In genomic region chr2:70070557-70071268, GRCh38 we compare ENCODE assay signal across 8 cellular contexts. TPM values are rescaled to one million over a fixed set of nuclear protein-coding genes. Genes with fewer than 3 reads are reported as not detected.
DNase-seq lines count a peak whose midpoint lies in the region; FAIRE-seq and TF ChIP-seq lines count a peak whose summit lies in the region.

No MANE protein-coding gene starts in this region.

- peaks cover 57% of the 10 kb centered on the region for H3K4me1 Mint-ChIP-seq in activated naive CD4-positive, alpha-beta T cell treated with anti-CD3 and anti-CD28 coated beads for 36 hours (ENCODE audit: low read depth)

- H3K9ac ChIP-seq in Loucy (ENCODE audit: low read depth, low read length, poor library complexity, severe bottlenecking) (peak overlapping the region; percentile 2), neural cell (ENCODE audit: low read length) (peak overlapping the region; percentile 29)

- TF ChIP-seq EP300 in neural cell (conservative IDR thresholded peaks at IDR 0.05; ENCODE audit: poor library complexity, severe bottlenecking): no peak

- peaks cover 61% of the 10 kb centered on the region for H3K36me3 ChIP-seq in Loucy (ENCODE audit: insufficient read depth, low read length)
- H3K36me3 ChIP-seq in neural cell (ENCODE audit: insufficient read depth, low read length): no peaks in the 10 kb centered on the region

- no peaks in the 10 kb centered on the region for H3K9me3 Mint-ChIP-seq in activated naive CD4-positive, alpha-beta T cell treated with anti-CD3 and anti-CD28 coated beads for 36 hours

- H3K79me2 ChIP-seq in Loucy (ENCODE audit: insufficient read depth, low read length): peaks cover 73% of the 10 kb centered on the region
- H3K79me2 ChIP-seq in neural cell (replicated peaks; ENCODE audit: insufficient read depth, low read length): no peaks in the 10 kb centered on the region

- H3K4me3 Mint-ChIP-seq in activated naive CD4-positive, alpha-beta T cell treated with anti-CD3 and anti-CD28 coated beads for 36 hours: peak overlapping the region; percentile 54

- H4K20me1 ChIP-seq in Loucy (ENCODE audit: insufficient read depth, low read length, poor library complexity, severe bottlenecking) (peaks cover 38% of the 10 kb centered on the region), neural cell (ENCODE audit: insufficient read depth) (no peaks in the 10 kb centered on the region)

- H3K9me3 ChIP-seq in Loucy (ENCODE audit: insufficient read depth, low read depth, low read length) (no peaks in the 10 kb centered on the region), neural cell (ENCODE audit: low read length) (no peaks in the 10 kb centered on the region)

- peak; percentile 81 for FAIRE-seq in H54 (lab: Jason Lieb, UNC)

- no peak overlapping the region for H2AFZ ChIP-seq in Loucy (ENCODE audit: low read length)
- H2AFZ ChIP-seq in neural cell (ENCODE audit: low read depth, low read length): peak overlapping the region; percentile 74

- no peaks in the 10 kb centered on the region for H3K27me3 ChIP-seq in Loucy (ENCODE audit: insufficient read depth, low read length, poor library complexity, severe bottlenecking)
- H3K27me3 ChIP-seq in neural cell (ENCODE audit: insufficient read depth, low read depth, low read length): no peaks in the 10 kb centered on the region

- TF ChIP-seq CTCF in Loucy (conservative IDR thresholded peaks at IDR 0.05; ENCODE audit: low read length): peak; percentile 82
- peak; percentile 78 for TF ChIP-seq CTCF in neural cell (IDR thresholded peaks at IDR 0.05; ENCODE audit: poor library complexity, severe bottlenecking)

- TF ChIP-seq POLR2A in H54 (IDR thresholded peaks at IDR 0.05; ENCODE audit: low read depth, low read length): no peak

- H3F3A ChIP-seq in Loucy (ENCODE audit: low read depth) (peaks cover 8% of the 10 kb centered on the region; the same call in 1 of the 2 replicates), neural cell (ENCODE audit: insufficient read depth, low read length, poor library complexity, severe bottlenecking) (no peaks in the 10 kb centered on the region)

- H3K9me2 ChIP-seq in Loucy (replicated peaks; ENCODE audit: low read depth, low read length) (no peaks in the 10 kb centered on the region), neural cell (ENCODE audit: insufficient read depth, low read length) (no peaks in the 10 kb centered on the region)

- H3K27me3 Mint-ChIP-seq in activated naive CD4-positive, alpha-beta T cell treated with anti-CD3 and anti-CD28 coated beads for 36 hours (ENCODE audit: low read depth): no peaks in the 10 kb centered on the region

- CTCF ChIA-PET in activated naive CD4-positive, alpha-beta T cell treated with anti-CD3 and anti-CD28 coated beads for 36 hours (lab: Charles Lee): interaction anchor here (0.6 to 5.8 kb wide), 16 partner anchors 11 to 345 kb away, joined by 3 to 76 read pairs (median 4); partner anchors contain the start of genes FAM136A and MXD1

- H3K27ac Mint-ChIP-seq in activated naive CD4-positive, alpha-beta T cell treated with anti-CD3 and anti-CD28 coated beads for 36 hours: peak overlapping the region; percentile 94

- H3K27ac ChIP-seq in neural cell (ENCODE audit: low read length): peak overlapping the region; percentile 43

- intact Hi-C loops in activated naive CD4-positive, alpha-beta T cell treated with anti-CD3 and anti-CD28 coated beads for 36 hours (cut with micrococcal nuclease): loop anchor here (2.0 to 5.0 kb wide), 2 partner anchors 177 to 346 kb away; partner anchors contain the start of gene TIA1

- peak; percentile 67 for TF ChIP-seq RAD21 in neural cell (conservative IDR thresholded peaks at IDR 0.05)

- H3K36me3 Mint-ChIP-seq in activated naive CD4-positive, alpha-beta T cell treated with anti-CD3 and anti-CD28 coated beads for 36 hours (ENCODE audit: low read depth): peaks cover 33% of the 10 kb centered on the region

- H3K4me2 ChIP-seq in Loucy (ENCODE audit: low read depth, low read length, poor library complexity, severe bottlenecking) (peak overlapping the region; percentile 15), neural cell (ENCODE audit: low read length) (no peak overlapping the region)

- DNase-seq in ELR (ENCODE audit: low read depth) (peak; percentile 88), H54 (ENCODE audit: insufficient read length, low spot score) (peak; percentile 77), RKO (ENCODE audit: low spot score) (peak; percentile 90), fibroblast of the conjunctiva (ENCODE audit: low read depth) (peak; percentile 83), ureter (ENCODE audit: low spot score) (peak; percentile 78)
- DNase-seq in activated naive CD4-positive, alpha-beta T cell treated with anti-CD3 and anti-CD28 coated beads for 36 hours: peak; percentile 76

- H3K4me3 ChIP-seq in Loucy (ENCODE audit: low read length, poor library complexity, severe bottlenecking): no peak overlapping the region
- no peak overlapping the region for H3K4me3 ChIP-seq in neural cell (ENCODE audit: low read length)

- H3K4me1 ChIP-seq in Loucy (ENCODE audit: insufficient read depth, low read length, poor library complexity, severe bottlenecking): peaks cover 20% of the 10 kb centered on the region

TF ChIP-seq in neural cell, 6 proteins besides CTCF, POLR2A, EP300 and RAD21:
- TF ChIP-seq, protein P1, sequence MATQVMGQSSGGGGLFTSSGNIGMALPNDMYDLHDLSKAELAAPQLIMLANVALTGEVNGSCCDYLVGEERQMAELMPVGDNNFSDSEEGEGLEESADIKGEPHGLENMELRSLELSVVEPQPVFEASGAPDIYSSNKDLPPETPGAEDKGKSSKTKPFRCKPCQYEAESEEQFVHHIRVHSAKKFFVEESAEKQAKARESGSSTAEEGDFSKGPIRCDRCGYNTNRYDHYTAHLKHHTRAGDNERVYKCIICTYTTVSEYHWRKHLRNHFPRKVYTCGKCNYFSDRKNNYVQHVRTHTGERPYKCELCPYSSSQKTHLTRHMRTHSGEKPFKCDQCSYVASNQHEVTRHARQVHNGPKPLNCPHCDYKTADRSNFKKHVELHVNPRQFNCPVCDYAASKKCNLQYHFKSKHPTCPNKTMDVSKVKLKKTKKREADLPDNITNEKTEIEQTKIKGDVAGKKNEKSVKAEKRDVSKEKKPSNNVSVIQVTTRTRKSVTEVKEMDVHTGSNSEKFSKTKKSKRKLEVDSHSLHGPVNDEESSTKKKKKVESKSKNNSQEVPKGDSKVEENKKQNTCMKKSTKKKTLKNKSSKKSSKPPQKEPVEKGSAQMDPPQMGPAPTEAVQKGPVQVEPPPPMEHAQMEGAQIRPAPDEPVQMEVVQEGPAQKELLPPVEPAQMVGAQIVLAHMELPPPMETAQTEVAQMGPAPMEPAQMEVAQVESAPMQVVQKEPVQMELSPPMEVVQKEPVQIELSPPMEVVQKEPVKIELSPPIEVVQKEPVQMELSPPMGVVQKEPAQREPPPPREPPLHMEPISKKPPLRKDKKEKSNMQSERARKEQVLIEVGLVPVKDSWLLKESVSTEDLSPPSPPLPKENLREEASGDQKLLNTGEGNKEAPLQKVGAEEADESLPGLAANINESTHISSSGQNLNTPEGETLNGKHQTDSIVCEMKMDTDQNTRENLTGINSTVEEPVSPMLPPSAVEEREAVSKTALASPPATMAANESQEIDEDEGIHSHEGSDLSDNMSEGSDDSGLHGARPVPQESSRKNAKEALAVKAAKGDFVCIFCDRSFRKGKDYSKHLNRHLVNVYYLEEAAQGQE (IDR thresholded peaks at IDR 0.05; ENCODE audit: borderline replicate concordance): no peak
- peak; percentile 70 for TF ChIP-seq SMC3 (conservative IDR thresholded peaks at IDR 0.05; ENCODE audit: poor library complexity)
- TF ChIP-seq TAF1 (IDR thresholded peaks at IDR 0.05; ENCODE audit: low read depth): no peak
- no peak for TF ChIP-seq EZH2 (IDR thresholded peaks at IDR 0.05; ENCODE audit: borderline replicate concordance, insufficient read depth, low read length, poor library complexity, severe bottlenecking)
- TF ChIP-seq POLR2AphosphoS5 (IDR thresholded peaks at IDR 0.05): peak; percentile 45
- no peak for TF ChIP-seq MXI1 (conservative IDR thresholded peaks at IDR 0.05; ENCODE audit: poor library complexity, severe bottlenecking)

RNA-seq across cellular contexts. Expression of gene PCBP1, which starts 16.6 kb away (rescaled TPM):
- total RNA-seq in activated naive CD4-positive, alpha-beta T cell treated with anti-CD3 and anti-CD28 coated beads for 36 hours: 100 to 1,000 TPM; 363 to 374 TPM
- 33.3 and 42.5 TPM in 2 replicates for polyA plus RNA-seq in neural cell
- polyA minus RNA-seq in neural cell: 30.7 and 39.9 TPM in 2 replicates
- 284 TPM for total RNA-seq in ureter
